In genomic region chr11:89275966-89276365, GRCh38 we compare ENCODE assay signal across 25 cellular contexts.
"Had no signal": no experiment of that assay in that cellular context is flagged by ENCODE, and none has a peak within 500 bp of the region (broad histone marks: within the 10 kb centered on the region; RNA-seq: fewer than 3 reads in every experiment).

No MANE protein-coding gene starts in this region.

- H3K27me3 ChIP-seq: breast epithelium had no signal

- H3K4me1 Mint-ChIP-seq: activated CD4-positive, alpha-beta memory T cell treated with anti-CD3 and anti-CD28 coated beads, Interleukin-2, amount 10 ng/mL, durations not matched to agents 7 days and 5 days; activated naive CD8-positive, alpha-beta T cell treated with anti-CD3 and anti-CD28 coated beads for 36 hours; activated T-helper 17 cell treated with anti-CD3 and anti-CD28 coated beads, Interleukin-2, amount 50 U/mL, for 72 hours had no signal

- H3K9ac ChIP-seq: KMS-11 had no signal

- H3K4me3 Mint-ChIP-seq: activated CD4-positive, alpha-beta memory T cell treated with anti-CD3 and anti-CD28 coated beads, Interleukin-2, amount 10 ng/mL, durations not matched to agents 7 days and 5 days; activated naive CD4-positive, alpha-beta T cell treated with anti-CD3 and anti-CD28 coated beads, Interleukin-2, amount 10 ng/mL, durations not matched to agents 7 days and 5 days; activated naive CD8-positive, alpha-beta T cell treated with anti-CD3 and anti-CD28 coated beads for 36 hours; activated T-helper 17 cell treated with anti-CD3 and anti-CD28 coated beads, Interleukin-2, amount 50 U/mL, for 72 hours; T-cell had no signal

- H3K9me3 ChIP-seq: breast epithelium had no signal

- H3K4me1 ChIP-seq: breast epithelium had no signal

- H3K36me3 Mint-ChIP-seq: activated naive CD4-positive, alpha-beta T cell treated with anti-CD3 and anti-CD28 coated beads, Interleukin-2, amount 10 ng/mL, durations not matched to agents 7 days and 5 days; activated naive CD8-positive, alpha-beta T cell treated with anti-CD3 and anti-CD28 coated beads for 36 hours; T-cell had no signal

- DNase-seq: activated CD4-positive, alpha-beta memory T cell treated with anti-CD3 and anti-CD28 coated beads, Interleukin-2, amount 10 ng/mL, durations not matched to agents 7 days and 5 days; activated CD4-positive, alpha-beta T cell treated with anti-CD3 and anti-CD28 coated beads, Interleukin-2, amount 50 U/mL, for 1 hour; activated CD4-positive, CD25-positive, alpha-beta regulatory T cell; activated gamma-delta T cell; activated naive CD4-positive, alpha-beta T cell treated with anti-CD3 and anti-CD28 coated beads, Interleukin-2, amount 10 ng/mL, durations not matched to agents 7 days and 5 days; activated naive CD8-positive, alpha-beta T cell treated with anti-CD3 and anti-CD28 coated beads for 36 hours; activated T-cell treated with anti-CD3 and anti-CD28 coated beads for 4 hours; activated T-cell treated with anti-CD3 and anti-CD28 coated beads, Interleukin-2, amount 50 U/mL, for 48 hours; NCI-H1092; NCI-H1930; NCI-H2171; NCI-H345; NCI-H510A; NCI-H526 treated with DMSO at 0.1 percent for 48 hours; NCI-H82; RPMI8226; T-cell; T-helper 2 cell; T1000 had no signal

- H3K27ac ChIP-seq: breast epithelium, KMS-11, SK-N-MC had no signal

- H3K9me3 Mint-ChIP-seq: activated naive CD4-positive, alpha-beta T cell treated with anti-CD3 and anti-CD28 coated beads, Interleukin-2, amount 10 ng/mL, durations not matched to agents 7 days and 5 days; activated naive CD8-positive, alpha-beta T cell treated with anti-CD3 and anti-CD28 coated beads for 36 hours had no signal

- H3K27me3 Mint-ChIP-seq: activated CD4-positive, alpha-beta memory T cell treated with anti-CD3 and anti-CD28 coated beads, Interleukin-2, amount 10 ng/mL, durations not matched to agents 7 days and 5 days; activated naive CD4-positive, alpha-beta T cell treated with anti-CD3 and anti-CD28 coated beads, Interleukin-2, amount 10 ng/mL, durations not matched to agents 7 days and 5 days; activated naive CD8-positive, alpha-beta T cell treated with anti-CD3 and anti-CD28 coated beads for 36 hours; activated T-helper 17 cell treated with anti-CD3 and anti-CD28 coated beads, Interleukin-2, amount 50 U/mL, for 72 hours; T-cell had no signal

- ATAC-seq: activated T-helper 17 cell treated with anti-CD3 and anti-CD28 coated beads, Interleukin-2, amount 50 U/mL, for 72 hours; Panc1; Right ventricle myocardium inferior; T-cell had no signal

- H3K27ac Mint-ChIP-seq: activated CD4-positive, alpha-beta memory T cell treated with anti-CD3 and anti-CD28 coated beads, Interleukin-2, amount 10 ng/mL, durations not matched to agents 7 days and 5 days; activated naive CD4-positive, alpha-beta T cell treated with anti-CD3 and anti-CD28 coated beads, Interleukin-2, amount 10 ng/mL, durations not matched to agents 7 days and 5 days; activated naive CD8-positive, alpha-beta T cell treated with anti-CD3 and anti-CD28 coated beads for 36 hours; activated T-helper 17 cell treated with anti-CD3 and anti-CD28 coated beads, Interleukin-2, amount 50 U/mL, for 72 hours; T-cell had no signal

- H3K4me2 ChIP-seq: KMS-11 had no signal
